Comparison of ENCODE assay signal across 19 cellular contexts in genomic region chr1:117679299-117679698, GRCh38.
A peak's percentile ranks its signal among the peaks of the same experiment; 100 is the strongest.
DNase-seq lines count a peak whose midpoint lies in the region; ATAC-seq and TF ChIP-seq lines count a peak whose summit lies in the region.
"Had no signal": no experiment of that assay in that cellular context is flagged by ENCODE, and none has a peak within 500 bp of the region (broad histone marks: within the 10 kb centered on the region; RNA-seq: fewer than 3 reads in every experiment).

No MANE protein-coding gene starts in this region.

- H3K27ac Mint-ChIP-seq in brain (peak overlapping the region in 3 of 5 experiments; percentile 15 to 56 (median 41)), type B pancreatic cell (no peak overlapping the region)
- H3K27ac Mint-ChIP-seq: CD4-positive, alpha-beta T cell had no signal

- H3K9me3 Mint-ChIP-seq in brain = no peaks in the 10 kb centered on the region
- no peaks in the 10 kb centered on the region for H3K9me3 Mint-ChIP-seq in type B pancreatic cell
- H3K9me3 Mint-ChIP-seq: CD4-positive, alpha-beta T cell had no signal

- TF ChIP-seq CTCF in left ventricle myocardium inferior (IDR thresholded peaks at IDR 0.05; ENCODE audit: borderline replicate concordance) (no peak), brain (conservative IDR thresholded peaks at IDR 0.05) (no peak), psoas muscle (IDR thresholded peaks at IDR 0.05) (no peak), type B pancreatic cell (conservative IDR thresholded peaks at IDR 0.05) (no peak)

- H3K4me3 ChIP-seq in left ventricle myocardium inferior = peak overlapping the region; percentile 45
- no peak overlapping the region for H3K4me3 ChIP-seq in psoas muscle
- H3K4me3 ChIP-seq: A549; BLaER1 treated with 17β-estradiol and CSF1 and Interleukin-3, amounts not matched to agents 10 nM and 100 nM; K562; PC-9 had no signal

- no peaks in the 10 kb centered on the region for H3K36me3 ChIP-seq in left ventricle myocardium inferior
- H3K36me3 ChIP-seq in psoas muscle (ENCODE audit: insufficient read depth in 1 of 2, low read depth in 1 of 2) = no peaks in the 10 kb centered on the region
- H3K36me3 ChIP-seq: BLaER1 treated with 17β-estradiol and CSF1 and Interleukin-3, amounts not matched to agents 10 nM and 100 nM had no signal

- intact Hi-C loops in left ventricle myocardium inferior (cut with micrococcal nuclease) = no loop called here
- intact Hi-C loops in left cardiac atrium (cut with DNase I) = loop anchor here in 1 of 2 donors (5.0 to 10.0 kb wide), 2 partner anchors 72 to 76 kb away; partner anchors contain the start of gene TENT5C
- intact Hi-C loops in psoas muscle (cut with DNase I) = no loop called here

- H3K4me1 Mint-ChIP-seq in brain (peaks cover 20% of the 10 kb centered on the region), type B pancreatic cell (ENCODE audit: unreplicated experiment) (peaks cover 4% of the 10 kb centered on the region)

- no peaks in the 10 kb centered on the region for H3K9me3 ChIP-seq in left ventricle myocardium inferior (replicated peaks)
- H3K9me3 ChIP-seq in psoas muscle = no peaks in the 10 kb centered on the region
- H3K9me3 ChIP-seq: A549; BLaER1 treated with 17β-estradiol and CSF1 and Interleukin-3, amounts not matched to agents 10 nM and 100 nM had no signal

- H3K27ac ChIP-seq in left ventricle myocardium inferior (replicated peaks) (peak overlapping the region; percentile 92), psoas muscle (peak overlapping the region; percentile 63)
- H3K27ac ChIP-seq: A549, PC-9 had no signal

- H3K27me3 Mint-ChIP-seq in brain = peaks cover 7% of the 10 kb centered on the region
- H3K27me3 Mint-ChIP-seq in type B pancreatic cell = peaks cover 9% of the 10 kb centered on the region
- H3K27me3 Mint-ChIP-seq: CD4-positive, alpha-beta T cell had no signal

- 67 to 79% (median 67%) methylated on average over 3 of the region's 3 CpGs for WGBS in psoas muscle, 3 donors

- H3K4me3 Mint-ChIP-seq in brain (no peak overlapping the region), type B pancreatic cell (no peak overlapping the region)
- H3K4me3 Mint-ChIP-seq: CD4-positive, alpha-beta T cell had no signal

- H3K27me3 ChIP-seq in left ventricle myocardium inferior (ENCODE audit: low read depth) (no peaks in the 10 kb centered on the region), psoas muscle (ENCODE audit: insufficient read depth in 3 of 3, low read length in 2 of 3) (no peaks in the 10 kb centered on the region)
- H3K27me3 ChIP-seq: BLaER1 treated with 17β-estradiol and CSF1 and Interleukin-3, amounts not matched to agents 10 nM and 100 nM had no signal

- ATAC-seq in left cardiac atrium (no peak), psoas muscle (no peak), HG03460 (IDR thresholded peaks at IDR 0.05; ENCODE audit: unreplicated experiment) (no peak)
- ATAC-seq: A549, HCT116, K562 had no signal

- H3K36me3 Mint-ChIP-seq in brain (no peaks in the 10 kb centered on the region), type B pancreatic cell (no peaks in the 10 kb centered on the region)

- no peak for DNase-seq in left ventricle myocardium inferior
- no peak for DNase-seq in left cardiac atrium
- DNase-seq in psoas muscle = no peak
- DNase-seq in type B pancreatic cell (ENCODE audit: extremely low spot score, unreplicated experiment) = peak; percentile 8
- DNase-seq in NCI-H1417 (lab: John Stamatoyannopoulos, UW) = no peak
- DNase-seq: AML-193; CD4-positive, alpha-beta T cell; Kasumi-1; NCI-H1092 treated with DMSO at 0.1 percent for 48 hours; NCI-H2029 treated with DMSO at 0.1 percent for 48 hours; NCI-H526 treated with DMSO at 0.1 percent for 48 hours; SHP77 had no signal

- H3K4me1 ChIP-seq in left ventricle myocardium inferior (peaks cover 88% of the 10 kb centered on the region), psoas muscle (peaks cover 60% of the 10 kb centered on the region)
- H3K4me1 ChIP-seq: A549 had no signal
